ENCODE assay signal across 18 cellular contexts in the genomic region with DNA sequence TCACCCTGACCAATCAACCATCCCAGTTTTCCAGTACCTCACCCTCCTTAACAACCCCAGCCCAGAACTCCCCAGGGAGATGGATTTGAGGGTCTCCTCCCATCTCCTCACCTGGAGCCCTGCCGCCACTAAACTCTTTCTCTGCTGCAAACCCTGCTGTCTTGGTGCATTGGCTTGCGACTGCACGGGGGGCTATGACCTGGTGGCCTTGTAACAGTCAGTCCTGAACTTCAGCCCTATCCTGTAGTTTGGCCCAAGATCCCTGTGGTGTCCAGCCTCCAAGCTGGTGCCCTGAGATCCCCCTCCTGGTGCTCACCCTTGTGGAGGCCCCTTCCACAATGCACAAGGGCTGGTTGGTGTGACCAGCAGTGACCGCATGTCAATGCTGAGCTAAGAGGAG.
DNase-seq lines count a peak whose midpoint lies in the region; FAIRE-seq and TF ChIP-seq lines count a peak whose summit lies in the region.
"Had no signal": no experiment of that assay in that cellular context is flagged by ENCODE, and none has a peak within 500 bp of the region (broad histone marks: within the 10 kb centered on the region; RNA-seq: fewer than 3 reads in every experiment).

No MANE protein-coding gene starts in this region.

- H3K14ac ChIP-seq in trophoblast cell (ENCODE audit: low read length) = no peak overlapping the region

- H3K9ac ChIP-seq in neural progenitor cell (no peak overlapping the region), trophoblast cell (ENCODE audit: low read length) (no peak overlapping the region)
- H3K9ac ChIP-seq: GM23248 had no signal

- H3K27ac Mint-ChIP-seq in brain (peak overlapping the region in 3 of 5 experiments; percentile 48 to 73 (median 59)), neural progenitor cell (no peak overlapping the region)
- H3K27ac Mint-ChIP-seq: CD4-positive, alpha-beta memory T cell had no signal

- no peaks in the 10 kb centered on the region for H3K79me2 ChIP-seq in neural progenitor cell (ENCODE audit: low read depth)
- no peaks in the 10 kb centered on the region for H3K79me2 ChIP-seq in trophoblast cell (ENCODE audit: control insufficient read depth, insufficient read depth, low read length, poor library complexity)

- H3K27me3 Mint-ChIP-seq in brain (peaks cover 4% of the 10 kb centered on the region), neural progenitor cell (ENCODE audit: insufficient read depth, low read depth) (peaks cover 4% of the 10 kb centered on the region)

- no peak overlapping the region for H3K18ac ChIP-seq in trophoblast cell (ENCODE audit: low read length)

- peaks cover 21% of the 10 kb centered on the region for H3K4me1 Mint-ChIP-seq in brain
- peaks cover 4% of the 10 kb centered on the region for H3K4me1 Mint-ChIP-seq in neural progenitor cell

- H3K9me3 ChIP-seq in neural progenitor cell (ENCODE audit: low read depth) (no peaks in the 10 kb centered on the region), trophoblast cell (ENCODE audit: insufficient read depth, low read depth, low read length) (peaks cover 41% of the 10 kb centered on the region)

- H3K4me3 ChIP-seq in neural progenitor cell = no peak overlapping the region
- no peak overlapping the region for H3K4me3 ChIP-seq in trophoblast cell (ENCODE audit: low read depth, low read length)
- H3K4me3 ChIP-seq: GM23248 had no signal

- H4K8ac ChIP-seq in trophoblast cell (ENCODE audit: low read depth, low read length) = no peak overlapping the region

- H3K27me3 ChIP-seq in neural progenitor cell (peaks cover 13% of the 10 kb centered on the region), trophoblast cell (ENCODE audit: insufficient read depth, low read length) (no peaks in the 10 kb centered on the region)

- H3K9me3 Mint-ChIP-seq in brain (peaks cover 8 to 29% (median 18%) of the 10 kb centered on the region in 5 experiments), neural progenitor cell (peaks cover 20% of the 10 kb centered on the region)

- H3K79me1 ChIP-seq in trophoblast cell (ENCODE audit: low read length) = no peaks in the 10 kb centered on the region

- no peak overlapping the region for H3K4me3 Mint-ChIP-seq in brain
- peak overlapping the region; percentile 22 for H3K4me3 Mint-ChIP-seq in neural progenitor cell
- H3K4me3 Mint-ChIP-seq: CD4-positive, alpha-beta memory T cell had no signal

- H3K4ac ChIP-seq in trophoblast cell (ENCODE audit: low read depth, low read length) = no peak overlapping the region

- H3F3A ChIP-seq in neural progenitor cell (ENCODE audit: low read depth) = no peaks in the 10 kb centered on the region

- in situ Hi-C loops in GM13976 (cut with MboI; ENCODE audit: low sequenced_read_pairs, unreplicated experiment) = loop anchor here (25.0 kb wide), 1 partner anchor 626 kb away; a partner anchor contains a TSS

- no peak overlapping the region for H2BK5ac ChIP-seq in trophoblast cell (ENCODE audit: low read depth, low read length, poor library complexity)

- no peak overlapping the region for H3K23ac ChIP-seq in trophoblast cell (ENCODE audit: low read length)

- H4K91ac ChIP-seq in trophoblast cell (ENCODE audit: low read depth, low read length) = no peak overlapping the region

- WGBS in trophoblast cell (ENCODE audit: extremely low coverage, insufficient coverage, insufficient read length) = no CpG with 5 or more reads among the region's 4 CpGs

- no peak overlapping the region for H2BK120ac ChIP-seq in trophoblast cell (ENCODE audit: insufficient read depth, low read length, poor library complexity)

- TF ChIP-seq CTCF in VCaP (conservative IDR thresholded peaks at IDR 0.05) (no peak), brain (conservative IDR thresholded peaks at IDR 0.05) (no peak), neural progenitor cell (IDR thresholded peaks at IDR 0.05) (no peak), GM13976 (IDR thresholded peaks at IDR 0.05; ENCODE audit: borderline replicate concordance, control extremely low read depth, extremely low read depth, insufficient read depth, missing control alignments) (no peak)

- peak overlapping the region; percentile 49 for H3K27ac ChIP-seq in VCaP
- H3K27ac ChIP-seq in neural progenitor cell = no peak overlapping the region
- no peak overlapping the region for H3K27ac ChIP-seq in trophoblast cell (ENCODE audit: low read depth, low read length)
- H3K27ac ChIP-seq: GM23248 had no signal

- no peak overlapping the region for H2AFZ ChIP-seq in neural progenitor cell (replicated peaks)
- no peak overlapping the region for H2AFZ ChIP-seq in trophoblast cell (ENCODE audit: insufficient read depth, low read length, poor library complexity)
- H2AFZ ChIP-seq: GM23248 had no signal

- H2BK12ac ChIP-seq in trophoblast cell (ENCODE audit: low read length) = no peak overlapping the region

- no peak for FAIRE-seq in RCC 7860 (lab: Jason Lieb, UNC)
- FAIRE-seq: GM12891, H1 had no signal

- DNase-seq in neural progenitor cell (ENCODE audit: low spot score) (no peak), GM13976 (ENCODE audit: low spot score) (no peak), trophoblast cell (no peak), RCC 7860 (ENCODE audit: low spot score) (no peak)
- DNase-seq: C1 segment of cervical spinal cord; Calu3; CD4-positive, alpha-beta memory T cell; COR-L47; DMS53; DMS79 treated with DMSO at 0.1 percent for 48 hours; GF-D8; GM23248; H7; HCEC 1CT had no signal

- H2AK5ac ChIP-seq in trophoblast cell (ENCODE audit: low read length) = no peak overlapping the region

- H3K36me3 Mint-ChIP-seq in brain (peaks cover 3% of the 10 kb centered on the region), neural progenitor cell (no peaks in the 10 kb centered on the region)
- H3K36me3 Mint-ChIP-seq: CD4-positive, alpha-beta memory T cell had no signal

- H4K20me1 ChIP-seq in neural progenitor cell (ENCODE audit: low read depth) = no peaks in the 10 kb centered on the region

- H3K4me2 ChIP-seq in neural progenitor cell (no peak overlapping the region), trophoblast cell (ENCODE audit: low read length) (no peak overlapping the region)

- H4K12ac ChIP-seq in trophoblast cell (ENCODE audit: low read depth, low read length) = no peak overlapping the region

- no peaks in the 10 kb centered on the region for H3K36me3 ChIP-seq in neural progenitor cell
- H3K36me3 ChIP-seq in trophoblast cell (ENCODE audit: control insufficient read depth in 1 of 2, insufficient read depth in 2 of 2, low read length in 2 of 2) = no peaks in the 10 kb centered on the region

- H3K4me1 ChIP-seq in neural progenitor cell (no peaks in the 10 kb centered on the region), trophoblast cell (ENCODE audit: control insufficient read depth in 1 of 2, insufficient read depth in 2 of 2, low read length in 2 of 2) (no peaks in the 10 kb centered on the region)
